In the genomic region with DNA sequence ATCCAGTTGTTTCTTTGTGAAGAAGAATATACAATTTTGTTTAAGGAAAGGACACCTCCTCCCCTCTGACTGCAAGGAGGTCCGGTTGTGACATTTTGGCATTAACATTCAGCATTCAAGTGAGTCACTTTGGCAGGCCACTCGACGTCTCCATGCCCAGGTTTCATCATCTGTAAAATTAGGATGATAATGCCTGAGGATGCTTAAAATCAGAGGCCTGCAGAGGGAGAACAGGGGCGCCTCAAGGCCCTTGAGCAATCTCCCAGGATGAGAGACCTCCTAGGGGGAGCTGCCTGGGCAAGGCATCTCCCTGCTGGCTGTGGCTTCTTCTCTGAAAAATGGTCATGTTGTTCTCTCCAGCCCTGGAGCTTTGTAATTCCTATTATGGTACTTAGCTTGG, we compare ENCODE assay signal across 17 cellular contexts.
DNase-seq lines count a peak whose midpoint lies in the region; ATAC-seq and TF ChIP-seq lines count a peak whose summit lies in the region.
"Had no signal": no experiment of that assay in that cellular context is flagged by ENCODE, and none has a peak within 500 bp of the region (broad histone marks: within the 10 kb centered on the region; RNA-seq: fewer than 3 reads in every experiment).

No MANE protein-coding gene starts in this region.

- TF ChIP-seq CTCF in GM13977 (IDR thresholded peaks at IDR 0.05; ENCODE audit: extremely low read depth, insufficient read depth, missing control alignments), result no peak

- H3K27me3 ChIP-seq in adipocyte (replicated peaks; ENCODE audit: control insufficient read depth, insufficient read depth, low read length), result no peaks in the 10 kb centered on the region
- H3K27me3 ChIP-seq: testis had no signal

- no peak overlapping the region for H3K4me3 ChIP-seq in adipocyte (ENCODE audit: low read length)
- H3K4me3 ChIP-seq: testis had no signal

- no peak overlapping the region for H3K4me3 Mint-ChIP-seq in natural killer cell treated with Interleukin-12 subunit alpha and Interleukin-12 subunit beta and Interleukin-15 and Interleukin-18, amount 100 ng/mL, for 72 hours
- H3K4me3 Mint-ChIP-seq: activated naive CD4-positive, alpha-beta T cell treated with anti-CD3 and anti-CD28 coated beads, Interleukin-2, amount 10 ng/mL, durations not matched to agents 7 days and 5 days; naive B cell; T-helper 2 cell treated with Interferon-gamma antibody and Interleukin-4, amounts not matched to agents 5 μg/mL and 100 μg/mL, for 36 hours had no signal

- no peaks in the 10 kb centered on the region for H3K9me3 ChIP-seq in adipocyte (ENCODE audit: control insufficient read depth, low read length)
- H3K9me3 ChIP-seq: testis had no signal

- no peaks in the 10 kb centered on the region for H3K27me3 Mint-ChIP-seq in natural killer cell treated with Interleukin-12 subunit alpha and Interleukin-12 subunit beta and Interleukin-15 and Interleukin-18, amount 100 ng/mL, for 72 hours
- H3K27me3 Mint-ChIP-seq: activated naive CD4-positive, alpha-beta T cell treated with anti-CD3 and anti-CD28 coated beads, Interleukin-2, amount 10 ng/mL, durations not matched to agents 7 days and 5 days had no signal

- H3K4me1 ChIP-seq in adipocyte (ENCODE audit: control insufficient read depth, insufficient read depth, low read length), result peaks cover 59% of the 10 kb centered on the region

- ATAC-seq in left cardiac atrium (peak in 1 of 2 donors; percentile 24), sciatic nerve (peak; percentile 52)
- no peak for ATAC-seq in natural killer cell treated with Interleukin-12 subunit alpha and Interleukin-12 subunit beta and Interleukin-15 and Interleukin-18, amount 100 ng/mL, for 72 hours

- no peaks in the 10 kb centered on the region for H3K36me3 Mint-ChIP-seq in natural killer cell treated with Interleukin-12 subunit alpha and Interleukin-12 subunit beta and Interleukin-15 and Interleukin-18, amount 100 ng/mL, for 72 hours
- H3K36me3 Mint-ChIP-seq: activated naive CD4-positive, alpha-beta T cell treated with anti-CD3 and anti-CD28 coated beads, Interleukin-2, amount 10 ng/mL, durations not matched to agents 7 days and 5 days; naive B cell had no signal

- intact Hi-C loops in left cardiac atrium (cut with DNase I) (loop anchor here in 1 of 2 donors (5.0 kb wide), 2 partner anchors 76 to 146 kb away; no protein-coding TSS in a partner anchor), sciatic nerve (cut with DNase I) (loop anchor here (10.0 kb wide), 1 partner anchor 1154 kb away; no protein-coding TSS in a partner anchor)

- peak; percentile 10 for DNase-seq in H4 (ENCODE audit: low spot score)
- peak; percentile 30 for DNase-seq in adipocyte (ENCODE audit: low read depth)
- peak; percentile 33 for DNase-seq in left cardiac atrium
- no peak for DNase-seq in sciatic nerve (ENCODE audit: low spot score)
- DNase-seq in natural killer cell treated with Interleukin-12 subunit alpha and Interleukin-12 subunit beta and Interleukin-15 and Interleukin-18, amount 100 ng/mL, for 72 hours (ENCODE audit: low spot score), result no peak
- DNase-seq in GM13977 (ENCODE audit: low spot score), result no peak
- no peak for DNase-seq in NCI-H510A (lab: John Stamatoyannopoulos, UW)
- DNase-seq: activated naive CD4-positive, alpha-beta T cell treated with anti-CD3 and anti-CD28 coated beads, Interleukin-2, amount 10 ng/mL, durations not matched to agents 7 days and 5 days; naive B cell; NCI-H1694 treated with DMSO at 0.1 percent for 48 hours; occipital lobe; retina; stimulated activated CD4-positive, alpha-beta T cell treated with anti-CD3 and anti-CD28 coated beads, Interleukin-12 subunit alpha, Interleukin-12 subunit beta, amount 100 ng/mL, for 4 hours; stimulated activated naive CD4-positive, alpha-beta T cell treated with Interleukin-2 at 50 U/mL for 16 hours; testis had no signal

- in situ Hi-C loops in GM13977 (cut with MboI; ENCODE audit: low pct_unique_long_range_greater_than_20kb, low sequenced_read_pairs, unreplicated experiment), result no loop called here

- no peaks in the 10 kb centered on the region for H3K36me3 ChIP-seq in adipocyte (ENCODE audit: control insufficient read depth, insufficient read depth, low read length, severe bottlenecking)

- no peak overlapping the region for H3K9ac ChIP-seq in adipocyte (ENCODE audit: low read length)
- H3K9ac ChIP-seq: KMS-11 had no signal

- no peak overlapping the region for H3K27ac Mint-ChIP-seq in natural killer cell treated with Interleukin-12 subunit alpha and Interleukin-12 subunit beta and Interleukin-15 and Interleukin-18, amount 100 ng/mL, for 72 hours
- H3K27ac Mint-ChIP-seq: activated naive CD4-positive, alpha-beta T cell treated with anti-CD3 and anti-CD28 coated beads, Interleukin-2, amount 10 ng/mL, durations not matched to agents 7 days and 5 days; naive B cell; T-helper 2 cell treated with Interferon-gamma antibody and Interleukin-4, amounts not matched to agents 5 μg/mL and 100 μg/mL, for 36 hours had no signal

- no peaks in the 10 kb centered on the region for H3K4me1 Mint-ChIP-seq in natural killer cell treated with Interleukin-12 subunit alpha and Interleukin-12 subunit beta and Interleukin-15 and Interleukin-18, amount 100 ng/mL, for 72 hours (ENCODE audit: low read depth in 2 of 2)
- H3K4me1 Mint-ChIP-seq: activated naive CD4-positive, alpha-beta T cell treated with anti-CD3 and anti-CD28 coated beads, Interleukin-2, amount 10 ng/mL, durations not matched to agents 7 days and 5 days; naive B cell had no signal

- no peaks in the 10 kb centered on the region for H3K9me3 Mint-ChIP-seq in natural killer cell treated with Interleukin-12 subunit alpha and Interleukin-12 subunit beta and Interleukin-15 and Interleukin-18, amount 100 ng/mL, for 72 hours
- H3K9me3 Mint-ChIP-seq: activated naive CD4-positive, alpha-beta T cell treated with anti-CD3 and anti-CD28 coated beads, Interleukin-2, amount 10 ng/mL, durations not matched to agents 7 days and 5 days; naive B cell; T-helper 2 cell treated with Interferon-gamma antibody and Interleukin-4, amounts not matched to agents 5 μg/mL and 100 μg/mL, for 36 hours had no signal

Comparison
In these comparisons a context has a peak if more than half of its experiments do, and no peak if none do; other contexts are left out.
1. DNase-seq: peak in H4 (single experiment), adipocyte (single experiment) and left cardiac atrium (single experiment); none in sciatic nerve (single experiment), natural killer cell treated with Interleukin-12 subunit alpha and Interleukin-12 subunit beta and Interleukin-15 and Interleukin-18, amount 100 ng/mL, for 72 hours (single experiment), GM13977 (single experiment) and NCI-H510A (single experiment).